ENCODE assay signal across 1 cellular context in the genomic region with DNA sequence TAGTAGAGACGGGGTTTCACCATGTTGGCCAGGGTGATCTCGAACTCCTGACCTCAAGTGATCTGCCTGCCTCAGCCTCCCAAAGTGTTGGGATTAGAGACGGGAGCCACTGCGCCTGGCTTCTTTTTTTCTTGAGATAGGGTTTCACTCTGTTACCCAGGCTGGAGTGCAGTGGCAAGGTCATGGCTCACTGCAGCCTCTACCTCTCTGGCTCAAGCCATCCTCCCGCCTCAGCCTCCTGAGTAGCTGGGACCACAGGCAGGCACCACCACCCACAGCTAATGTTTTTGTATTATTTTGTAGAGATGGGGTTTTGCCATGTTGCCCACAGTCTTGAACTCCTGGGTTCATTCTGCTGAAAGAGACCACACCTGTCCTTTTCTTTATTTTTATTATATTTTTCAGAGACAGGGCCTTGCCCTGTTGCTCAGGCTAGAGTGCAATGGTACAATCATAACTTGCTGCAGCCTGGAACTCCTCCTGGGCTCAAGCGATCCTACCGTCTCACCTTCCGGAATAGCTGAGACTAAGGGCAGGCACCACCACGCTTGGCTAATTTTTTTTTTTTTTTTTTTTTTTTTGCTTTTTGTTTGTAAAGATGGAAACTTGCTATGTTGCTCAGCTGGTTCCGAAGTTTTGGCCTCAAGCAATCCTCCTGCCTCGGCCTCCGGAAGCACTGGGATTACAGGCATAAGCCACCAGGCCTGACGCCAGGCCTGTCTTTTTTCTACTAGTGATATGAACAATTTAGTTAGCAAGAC.
TF ChIP-seq lines count a peak whose summit lies in the region.

No MANE protein-coding gene starts in this region.

TF ChIP-seq in A549, 52 proteins besides CTCF, POLR2A, EP300 and RAD21:
- TF ChIP-seq CHD2 (IDR thresholded peaks at IDR 0.05; ENCODE audit: low read length, partially characterized antibody) (no peak), JUN (IDR thresholded peaks at IDR 0.05) (no peak), JUNB (IDR thresholded peaks at IDR 0.05) (no peak), HOXB5 (CRISPR knock-in tag; IDR thresholded peaks at IDR 0.05) (no peak), FOSB (CRISPR knock-in tag; IDR thresholded peaks at IDR 0.05) (no peak), GATA3 (IDR thresholded peaks at IDR 0.05; ENCODE audit: borderline replicate concordance) (no peak), RNF2 (IDR thresholded peaks at IDR 0.05; ENCODE audit: borderline replicate concordance, low read depth) (no peak), FOSL2 (IDR thresholded peaks at IDR 0.05) (no peak), FOSL2 (CRISPR knock-in tag; IDR thresholded peaks at IDR 0.05) (no peak), MYC (IDR thresholded peaks at IDR 0.05; ENCODE audit: borderline replicate concordance, low read length) (no peak), POLR2AphosphoS2 (conservative IDR thresholded peaks at IDR 0.05; ENCODE audit: low read length) (no peak)
- TF ChIP-seq, protein P1, sequence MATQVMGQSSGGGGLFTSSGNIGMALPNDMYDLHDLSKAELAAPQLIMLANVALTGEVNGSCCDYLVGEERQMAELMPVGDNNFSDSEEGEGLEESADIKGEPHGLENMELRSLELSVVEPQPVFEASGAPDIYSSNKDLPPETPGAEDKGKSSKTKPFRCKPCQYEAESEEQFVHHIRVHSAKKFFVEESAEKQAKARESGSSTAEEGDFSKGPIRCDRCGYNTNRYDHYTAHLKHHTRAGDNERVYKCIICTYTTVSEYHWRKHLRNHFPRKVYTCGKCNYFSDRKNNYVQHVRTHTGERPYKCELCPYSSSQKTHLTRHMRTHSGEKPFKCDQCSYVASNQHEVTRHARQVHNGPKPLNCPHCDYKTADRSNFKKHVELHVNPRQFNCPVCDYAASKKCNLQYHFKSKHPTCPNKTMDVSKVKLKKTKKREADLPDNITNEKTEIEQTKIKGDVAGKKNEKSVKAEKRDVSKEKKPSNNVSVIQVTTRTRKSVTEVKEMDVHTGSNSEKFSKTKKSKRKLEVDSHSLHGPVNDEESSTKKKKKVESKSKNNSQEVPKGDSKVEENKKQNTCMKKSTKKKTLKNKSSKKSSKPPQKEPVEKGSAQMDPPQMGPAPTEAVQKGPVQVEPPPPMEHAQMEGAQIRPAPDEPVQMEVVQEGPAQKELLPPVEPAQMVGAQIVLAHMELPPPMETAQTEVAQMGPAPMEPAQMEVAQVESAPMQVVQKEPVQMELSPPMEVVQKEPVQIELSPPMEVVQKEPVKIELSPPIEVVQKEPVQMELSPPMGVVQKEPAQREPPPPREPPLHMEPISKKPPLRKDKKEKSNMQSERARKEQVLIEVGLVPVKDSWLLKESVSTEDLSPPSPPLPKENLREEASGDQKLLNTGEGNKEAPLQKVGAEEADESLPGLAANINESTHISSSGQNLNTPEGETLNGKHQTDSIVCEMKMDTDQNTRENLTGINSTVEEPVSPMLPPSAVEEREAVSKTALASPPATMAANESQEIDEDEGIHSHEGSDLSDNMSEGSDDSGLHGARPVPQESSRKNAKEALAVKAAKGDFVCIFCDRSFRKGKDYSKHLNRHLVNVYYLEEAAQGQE (IDR thresholded peaks at IDR 0.05) = no peak
- TF ChIP-seq, protein P2, sequence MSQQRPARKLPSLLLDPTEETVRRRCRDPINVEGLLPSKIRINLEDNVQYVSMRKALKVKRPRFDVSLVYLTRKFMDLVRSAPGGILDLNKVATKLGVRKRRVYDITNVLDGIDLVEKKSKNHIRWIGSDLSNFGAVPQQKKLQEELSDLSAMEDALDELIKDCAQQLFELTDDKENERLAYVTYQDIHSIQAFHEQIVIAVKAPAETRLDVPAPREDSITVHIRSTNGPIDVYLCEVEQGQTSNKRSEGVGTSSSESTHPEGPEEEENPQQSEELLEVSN (IDR thresholded peaks at IDR 0.05; ENCODE audit: borderline replicate concordance, low read depth) = no peak
TF ChIP-seq in A549: peak in this region for 0.
